ENCODE assay signal across 17 cellular contexts in the genomic region with DNA sequence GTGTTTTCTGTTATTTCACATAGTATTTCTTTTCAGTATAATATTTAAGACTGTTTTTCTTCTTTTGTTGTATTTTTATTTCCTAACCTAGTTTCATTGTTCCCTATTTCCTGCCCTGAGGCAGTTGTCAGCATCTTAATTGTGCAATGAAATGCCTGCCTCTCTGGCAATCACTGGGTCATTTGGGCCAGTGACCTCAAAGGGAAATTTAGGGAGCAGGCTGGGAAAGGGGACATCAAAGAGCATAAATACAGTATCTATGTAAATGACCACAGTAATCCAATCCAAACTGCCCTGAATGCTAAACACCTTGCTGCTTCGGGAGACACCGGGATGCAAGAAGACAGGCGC.
DNase-seq lines count a peak whose midpoint lies in the region; ATAC-seq and TF ChIP-seq lines count a peak whose summit lies in the region.
"Had no signal": no experiment of that assay in that cellular context is flagged by ENCODE, and none has a peak within 500 bp of the region (broad histone marks: within the 10 kb centered on the region; RNA-seq: fewer than 3 reads in every experiment).

No MANE protein-coding gene starts in this region.

- intact Hi-C loops in heart right ventricle (cut with DNase I) (loop anchor here in 1 of 10 donors (10.0 kb wide), 1 partner anchor 180 kb away; a partner anchor contains a TSS), left ventricle myocardium superior (cut with micrococcal nuclease) (no loop called here), thyroid gland (cut with DNase I) (no loop called here), esophagus muscularis mucosa (cut with DNase I) (no loop called here)

- H3K36me3 ChIP-seq in heart right ventricle (peaks cover 0 to 52% (median 0%) of the 10 kb centered on the region in 9 donors), SK-N-MC (ENCODE audit: insufficient read depth, low read length) (no peaks in the 10 kb centered on the region), thyroid gland (no peaks in the 10 kb centered on the region), esophagus muscularis mucosa (peaks cover 0 to 11% (median 5%) of the 10 kb centered on the region in 4 donors)

- H3K9me3 ChIP-seq in heart right ventricle: no peaks in the 10 kb centered on the region
- H3K9me3 ChIP-seq in SK-N-MC (ENCODE audit: low read depth, low read length): no peaks in the 10 kb centered on the region
- no peaks in the 10 kb centered on the region for H3K9me3 ChIP-seq in thyroid gland
- no peaks in the 10 kb centered on the region for H3K9me3 ChIP-seq in esophagus muscularis mucosa
- H3K9me3 ChIP-seq: sigmoid colon had no signal

- ATAC-seq in heart right ventricle: peak in 2 of 8 donors; percentile 56 to 57
- ATAC-seq in left ventricle myocardium superior: no peak

- H3K9ac ChIP-seq in SK-N-MC (ENCODE audit: insufficient read length): no peak overlapping the region

- no peaks in the 10 kb centered on the region for H3K27me3 ChIP-seq in heart right ventricle
- H3K27me3 ChIP-seq in thyroid gland: no peaks in the 10 kb centered on the region
- H3K27me3 ChIP-seq in esophagus muscularis mucosa: no peaks in the 10 kb centered on the region
- H3K27me3 ChIP-seq: sigmoid colon had no signal

- H3K27ac ChIP-seq in heart right ventricle (peak overlapping the region in 7 of 10 donors; percentile 21 to 70 (median 62)), SK-N-MC (peak overlapping the region; percentile 75; the same call in 1 of the 2 replicates), thyroid gland (peak overlapping the region in 2 of 3 donors; percentile 6 to 31), esophagus muscularis mucosa (replicated peaks in 1 of 4) (peak overlapping the region in 1 of 4 donors; percentile 14)

- H3K4me1 ChIP-seq in heart right ventricle (peaks cover 3 to 38% (median 34%) of the 10 kb centered on the region in 9 donors), thyroid gland (peaks cover 0 to 11% of the 10 kb centered on the region in 2 donors), esophagus muscularis mucosa (peaks cover 10 to 17% (median 14%) of the 10 kb centered on the region in 4 donors)

- TF ChIP-seq EP300 in esophagus muscularis mucosa (IDR thresholded peaks at IDR 0.05): no peak

- TF ChIP-seq CTCF in heart right ventricle (IDR thresholded peaks at IDR 0.05): no peak
- no peak for TF ChIP-seq CTCF in thyroid gland (IDR thresholded peaks at IDR 0.05)
- no peak for TF ChIP-seq CTCF in esophagus muscularis mucosa (IDR thresholded peaks at IDR 0.05)

- DNase-seq in heart right ventricle (no peak), left ventricle myocardium superior (no peak), SK-N-MC (ENCODE audit: low read depth, low spot score) (no peak), islet precursor cell (peak; percentile 82), thyroid gland (no peak), SKM-1 treated with dmso at 0.1 percent for 144 hours (lab: John Stamatoyannopoulos, UW; ENCODE audit: unreplicated experiment) (no peak), esophagus muscularis mucosa (ENCODE audit: extremely low spot score) (no peak)
- no peak for DNase-seq in effector CD8-positive, alpha-beta T cell (lab: John Stamatoyannopoulos, UW)
- DNase-seq: activated CD4-positive, CD25-positive, alpha-beta regulatory T cell treated with anti-CD3 and anti-CD28 coated beads, Interleukin-2, amount 50 U/mL, for 72 hours; activated CD8-positive, alpha-beta memory T cell treated with anti-CD3 and anti-CD28 coated beads, Interleukin-2, amount 50 U/mL, for 4 hours; activated naive CD4-positive, alpha-beta T cell treated with anti-CD3 and anti-CD28 coated beads, Interleukin-2, amount 10 ng/mL, durations not matched to agents 7 days and 5 days; endodermal cell; GOT3; left cardiac atrium; NCI-H1105 treated with DMSO at 0.1 percent for 48 hours; sigmoid colon; stimulated activated CD4-positive, alpha-beta T cell treated with anti-CD3 and anti-CD28 coated beads, Interleukin-4, amount 100 ng/mL, for 4 hours had no signal

- no peak overlapping the region for H3K4me3 ChIP-seq in heart right ventricle
- peak overlapping the region; percentile 56 for H3K4me3 ChIP-seq in SK-N-MC
- H3K4me3 ChIP-seq in thyroid gland (replicated peaks in 1 of 3): no peak overlapping the region
- no peak overlapping the region for H3K4me3 ChIP-seq in esophagus muscularis mucosa
- H3K4me3 ChIP-seq: sigmoid colon had no signal

- 72 to 73% methylated on average over 3 of the region's 3 CpGs for WGBS in heart right ventricle, 2 donors
- 84 to 91% methylated on average over 3 of the region's 3 CpGs for WGBS in thyroid gland, 2 donors
- WGBS in esophagus muscularis mucosa: 89% methylated on average over 3 of the region's 3 CpGs

- no peak for TF ChIP-seq POLR2A in thyroid gland (IDR thresholded peaks at IDR 0.05)
- no peak for TF ChIP-seq POLR2A in esophagus muscularis mucosa (IDR thresholded peaks at IDR 0.05; ENCODE audit: low read depth)
